In genomic region chr4:171668403-171668802, GRCh38 we compare ENCODE assay signal across 6 cellular contexts.
"Had no signal": no experiment of that assay in that cellular context is flagged by ENCODE, and none has a peak within 500 bp of the region (broad histone marks: within the 10 kb centered on the region; RNA-seq: fewer than 3 reads in every experiment).

No MANE protein-coding gene starts in this region.

- DNase-seq: GDM1, GF-D8 had no signal

- FAIRE-seq: G401.6, GM12892, GM18507, GM19239 had no signal
